Comparison of ENCODE assay signal across 10 cellular contexts in the genomic region with DNA sequence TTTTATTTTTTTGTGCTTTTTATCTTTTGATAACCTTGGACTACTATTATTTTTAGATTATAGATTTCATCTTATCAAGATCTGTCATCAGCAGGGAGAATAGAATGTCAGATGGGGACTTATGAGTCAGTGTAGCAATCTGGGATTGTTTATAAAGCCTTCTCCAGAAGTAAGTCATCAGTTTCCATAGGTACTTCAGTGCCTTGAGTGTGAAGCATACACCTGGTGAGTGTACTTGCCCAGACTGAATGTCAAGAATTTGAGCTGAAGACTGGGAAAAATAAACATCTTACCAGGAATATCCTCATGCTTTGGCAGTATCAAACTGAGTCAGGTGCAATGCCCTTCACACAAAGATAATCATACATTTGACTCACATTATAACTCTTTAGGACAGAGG. TPM values are rescaled to one million over a fixed set of nuclear protein-coding genes. Genes with fewer than 3 reads are reported as not detected.
DNase-seq lines count a peak whose midpoint lies in the region; ATAC-seq and TF ChIP-seq lines count a peak whose summit lies in the region.
"Had no signal": no experiment of that assay in that cellular context is flagged by ENCODE, and none has a peak within 500 bp of the region (broad histone marks: within the 10 kb centered on the region; RNA-seq: fewer than 3 reads in every experiment).

No MANE protein-coding gene starts in this region.

- H3K36me3 Mint-ChIP-seq in activated naive CD8-positive, alpha-beta T cell treated with anti-CD3 and anti-CD28 coated beads, Interleukin-2, amount 50 U/mL, for 24 hours (ENCODE audit: low read depth) = peaks cover 13% of the 10 kb centered on the region

- no peak overlapping the region for H3K27ac ChIP-seq in MM.1S (ENCODE audit: low read length)

- H3K27ac Mint-ChIP-seq in activated naive CD8-positive, alpha-beta T cell treated with anti-CD3 and anti-CD28 coated beads, Interleukin-2, amount 50 U/mL, for 24 hours = peak overlapping the region; percentile 55

- peaks cover 16% of the 10 kb centered on the region for H3K4me1 ChIP-seq in MM.1S (ENCODE audit: low read length)

- no peak overlapping the region for H3K4me2 ChIP-seq in MM.1S (ENCODE audit: low read depth, low read length)

- no peaks in the 10 kb centered on the region for H3K9me3 ChIP-seq in MM.1S (replicated peaks; ENCODE audit: insufficient read depth, low read length)
- H3K9me3 ChIP-seq: ovary had no signal

- peaks cover 60% of the 10 kb centered on the region for H3K79me2 ChIP-seq in MM.1S (ENCODE audit: low read length)

- no peaks in the 10 kb centered on the region for H3K27me3 ChIP-seq in MM.1S (replicated peaks; ENCODE audit: insufficient read depth, low read length)
- H3K27me3 ChIP-seq: ovary had no signal

- no peak overlapping the region for H2AFZ ChIP-seq in MM.1S (ENCODE audit: low read length)

- no peak overlapping the region for H3K9ac ChIP-seq in MM.1S (ENCODE audit: low read length)

- H3F3A ChIP-seq in MM.1S (ENCODE audit: insufficient read depth, low read length) = no peaks in the 10 kb centered on the region

- no peaks in the 10 kb centered on the region for H3K36me3 ChIP-seq in MM.1S (replicated peaks; ENCODE audit: insufficient read depth, low read length)
- H3K36me3 ChIP-seq: ovary had no signal

- no peak overlapping the region for H3K4me3 ChIP-seq in MM.1S (ENCODE audit: low read length)
- H3K4me3 ChIP-seq: ovary had no signal

- H3K9me2 ChIP-seq in MM.1S (replicated peaks; ENCODE audit: insufficient read depth, low read length) = no peaks in the 10 kb centered on the region

- peak; percentile 64 for ATAC-seq in activated naive CD8-positive, alpha-beta T cell treated with anti-CD3 and anti-CD28 coated beads, Interleukin-2, amount 50 U/mL, for 24 hours
- ATAC-seq in HG03097 (IDR thresholded peaks at IDR 0.05; ENCODE audit: low FRiP score, unreplicated experiment) (no peak), GM18858 (IDR thresholded peaks at IDR 0.05; ENCODE audit: unreplicated experiment) (no peak), GM19397 (IDR thresholded peaks at IDR 0.05; ENCODE audit: unreplicated experiment) (no peak)

- no peak for TF ChIP-seq CTCF in MM.1S (IDR thresholded peaks at IDR 0.05; ENCODE audit: low read length)

- H3K27me3 Mint-ChIP-seq in activated naive CD8-positive, alpha-beta T cell treated with anti-CD3 and anti-CD28 coated beads, Interleukin-2, amount 50 U/mL, for 24 hours = no peaks in the 10 kb centered on the region

- peaks cover 54% of the 10 kb centered on the region for H3K4me1 Mint-ChIP-seq in activated naive CD8-positive, alpha-beta T cell treated with anti-CD3 and anti-CD28 coated beads, Interleukin-2, amount 50 U/mL, for 24 hours

- DNase-seq in DMS79 (lab: John Stamatoyannopoulos, UW) (peak; percentile 50), M059J (ENCODE audit: low read depth) (peak; percentile 60), myocyte (ENCODE audit: low read depth) (peak; percentile 8), MM.1S (no peak)
- no peak for DNase-seq in activated naive CD8-positive, alpha-beta T cell treated with anti-CD3 and anti-CD28 coated beads, Interleukin-2, amount 50 U/mL, for 24 hours
- DNase-seq: NCI-H1436 treated with DMSO at 0.1 percent for 48 hours, ovary had no signal

- peak overlapping the region; percentile 81 for H3K4me3 Mint-ChIP-seq in activated naive CD8-positive, alpha-beta T cell treated with anti-CD3 and anti-CD28 coated beads, Interleukin-2, amount 50 U/mL, for 24 hours

- H3K9me3 Mint-ChIP-seq in activated naive CD8-positive, alpha-beta T cell treated with anti-CD3 and anti-CD28 coated beads, Interleukin-2, amount 50 U/mL, for 24 hours = no peaks in the 10 kb centered on the region

- no peaks in the 10 kb centered on the region; the same call in 1 of the 2 replicates for H4K20me1 ChIP-seq in MM.1S (ENCODE audit: insufficient read depth, low read length)

RNA-seq across cellular contexts. Expression of gene CASD1, which starts 2.2 kb away (rescaled TPM):
- 10.5 and 11.9 TPM in 2 replicates for total RNA-seq in M059J (2014; rRNA removed; shearing (Covaris generic))
- total RNA-seq in myocyte = 63.0 and 70.1 TPM in 2 replicates
- polyA plus RNA-seq in myocyte (2012) = 12.3 TPM

Comparison
In these comparisons a context has a peak if more than half of its experiments do, and no peak if none do; other contexts are left out.
1. DNase-seq: peak in DMS79 (single experiment), M059J (single experiment) and myocyte (single experiment); none in activated naive CD8-positive, alpha-beta T cell treated with anti-CD3 and anti-CD28 coated beads, Interleukin-2, amount 50 U/mL, for 24 hours (single experiment) and MM.1S (single experiment).